ENCODE assay signal across 1 cellular context in the genomic region with DNA sequence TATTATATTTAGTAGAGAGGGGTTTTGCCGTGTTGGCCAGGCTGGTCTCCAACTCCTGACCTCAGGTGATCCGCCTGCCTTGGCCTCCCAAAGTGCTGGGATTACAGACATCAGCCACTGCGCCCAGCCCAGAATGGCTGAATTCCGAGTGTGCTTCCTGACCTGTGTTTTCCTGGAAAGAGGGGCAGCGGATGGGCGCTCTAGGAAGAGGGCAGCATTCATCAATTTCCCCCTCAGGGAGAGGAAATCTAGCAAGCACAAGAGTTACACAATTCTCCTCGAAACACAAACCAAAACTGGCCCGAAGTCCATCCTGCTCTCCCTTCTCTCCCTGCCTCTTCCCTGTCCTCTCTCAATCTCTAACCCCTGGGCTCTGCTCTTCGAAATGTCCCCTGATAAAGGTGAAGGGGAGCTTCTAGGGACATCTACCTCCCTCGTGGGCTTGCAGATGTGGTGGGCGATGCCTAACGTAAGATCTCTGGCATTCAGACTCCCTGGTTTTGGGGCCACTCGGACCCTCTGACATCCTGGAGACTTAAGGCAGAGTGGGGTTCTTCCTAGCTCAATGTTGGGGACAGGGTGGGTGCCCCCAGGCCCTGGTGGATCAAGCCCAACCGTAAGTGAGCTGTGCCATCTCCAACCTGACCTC.
TF ChIP-seq lines count a peak whose summit lies in the region.

No MANE protein-coding gene starts in this region.

TF ChIP-seq in HepG2, 621 proteins besides CTCF, POLR2A, EP300 and RAD21 (continued from another document and continues in another):
- TF ChIP-seq LCORL (IDR thresholded peaks at IDR 0.05) (peak; percentile 55; the same call in 1 of the 2 replicates), LCORL (CRISPR knock-in tag; IDR thresholded peaks at IDR 0.05) (peak; percentile 97), NFE2L1 (CRISPR knock-in tag; IDR thresholded peaks at IDR 0.05; ENCODE audit: borderline replicate concordance) (no peak), KDM1A (CRISPR knock-in tag; IDR thresholded peaks at IDR 0.05) (peak; percentile 54; the same call in 1 of the 2 replicates), ZSCAN31 (CRISPR knock-in tag; IDR thresholded peaks at IDR 0.05; ENCODE audit: low read depth) (no peak), NFKB2 (CRISPR knock-in tag; IDR thresholded peaks at IDR 0.05; ENCODE audit: borderline replicate concordance) (peak; percentile 59; the same call in 1 of the 2 replicates), ZNF720 (CRISPR knock-in tag; IDR thresholded peaks at IDR 0.05) (no peak), PLRG1 (conservative IDR thresholded peaks at IDR 0.05) (no peak), CHD2 (IDR thresholded peaks at IDR 0.05; ENCODE audit: low read depth, low read length) (no peak), KDM2A (CRISPR knock-in tag; IDR thresholded peaks at IDR 0.05; ENCODE audit: borderline replicate concordance, low read depth) (no peak; the same call in 1 of the 2 replicates), NAIF1 (CRISPR knock-in tag; IDR thresholded peaks at IDR 0.05; ENCODE audit: borderline replicate concordance) (no peak), RAD51 (IDR thresholded peaks at IDR 0.05; ENCODE audit: borderline replicate concordance) (no peak), KLF12 (CRISPR knock-in tag; IDR thresholded peaks at IDR 0.05; ENCODE audit: borderline replicate concordance) (no peak), ZFP41 (CRISPR knock-in tag; IDR thresholded peaks at IDR 0.05; ENCODE audit: borderline replicate concordance) (no peak), ZNF224 (CRISPR knock-in tag; IDR thresholded peaks at IDR 0.05) (0 out of 2 replicates have a peak, but pooled peaks have one; percentile 25), TARDBP (CRISPR knock-in tag; IDR thresholded peaks at IDR 0.05) (peak; percentile 81; the same call in 1 of the 2 replicates), ZNF317 (CRISPR knock-in tag; IDR thresholded peaks at IDR 0.05) (0 out of 2 replicates have a peak, but pooled peaks have one; percentile 45), TBX3 (IDR thresholded peaks at IDR 0.05; ENCODE audit: borderline replicate concordance) (no peak), ERF (CRISPR knock-in tag; IDR thresholded peaks at IDR 0.05) (peak; percentile 92), ZSCAN25 (CRISPR knock-in tag; IDR thresholded peaks at IDR 0.05) (peak; percentile 99), HMG20A (CRISPR knock-in tag; IDR thresholded peaks at IDR 0.05; ENCODE audit: borderline replicate concordance) (peak; percentile 74), BHLHE40 (IDR thresholded peaks at IDR 0.05; ENCODE audit: low read length) (no peak), GLI4 (CRISPR knock-in tag; IDR thresholded peaks at IDR 0.05; ENCODE audit: borderline replicate concordance) (no peak), CCDC6 (CRISPR knock-in tag; IDR thresholded peaks at IDR 0.05) (peak; percentile 58; the same call in 1 of the 2 replicates), SMC3 (IDR thresholded peaks at IDR 0.05; ENCODE audit: low read length) (no peak)
- TF ChIP-seq, protein P1, sequence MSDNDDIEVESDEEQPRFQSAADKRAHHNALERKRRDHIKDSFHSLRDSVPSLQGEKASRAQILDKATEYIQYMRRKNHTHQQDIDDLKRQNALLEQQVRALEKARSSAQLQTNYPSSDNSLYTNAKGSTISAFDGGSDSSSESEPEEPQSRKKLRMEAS (IDR thresholded peaks at IDR 0.05), result 0 out of 2 replicates have a peak, but pooled peaks have one; percentile 36
- TF ChIP-seq, protein P2, sequence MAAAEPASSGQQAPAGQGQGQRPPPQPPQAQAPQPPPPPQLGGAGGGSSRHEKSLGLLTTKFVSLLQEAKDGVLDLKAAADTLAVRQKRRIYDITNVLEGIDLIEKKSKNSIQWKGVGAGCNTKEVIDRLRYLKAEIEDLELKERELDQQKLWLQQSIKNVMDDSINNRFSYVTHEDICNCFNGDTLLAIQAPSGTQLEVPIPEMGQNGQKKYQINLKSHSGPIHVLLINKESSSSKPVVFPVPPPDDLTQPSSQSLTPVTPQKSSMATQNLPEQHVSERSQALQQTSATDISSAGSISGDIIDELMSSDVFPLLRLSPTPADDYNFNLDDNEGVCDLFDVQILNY (CRISPR knock-in tag; conservative IDR thresholded peaks at IDR 0.05), result no peak
- TF ChIP-seq, protein P3, sequence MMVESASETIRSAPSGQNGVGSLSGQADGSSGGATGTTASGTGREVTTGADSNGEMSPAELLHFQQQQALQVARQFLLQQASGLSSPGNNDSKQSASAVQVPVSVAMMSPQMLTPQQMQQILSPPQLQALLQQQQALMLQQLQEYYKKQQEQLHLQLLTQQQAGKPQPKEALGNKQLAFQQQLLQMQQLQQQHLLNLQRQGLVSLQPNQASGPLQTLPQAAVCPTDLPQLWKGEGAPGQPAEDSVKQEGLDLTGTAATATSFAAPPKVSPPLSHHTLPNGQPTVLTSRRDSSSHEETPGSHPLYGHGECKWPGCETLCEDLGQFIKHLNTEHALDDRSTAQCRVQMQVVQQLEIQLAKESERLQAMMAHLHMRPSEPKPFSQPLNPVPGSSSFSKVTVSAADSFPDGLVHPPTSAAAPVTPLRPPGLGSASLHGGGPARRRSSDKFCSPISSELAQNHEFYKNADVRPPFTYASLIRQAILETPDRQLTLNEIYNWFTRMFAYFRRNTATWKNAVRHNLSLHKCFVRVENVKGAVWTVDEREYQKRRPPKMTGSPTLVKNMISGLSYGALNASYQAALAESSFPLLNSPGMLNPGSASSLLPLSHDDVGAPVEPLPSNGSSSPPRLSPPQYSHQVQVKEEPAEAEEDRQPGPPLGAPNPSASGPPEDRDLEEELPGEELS (CRISPR knock-in tag; IDR thresholded peaks at IDR 0.05), result peak; percentile 83
- TF ChIP-seq, protein P4, sequence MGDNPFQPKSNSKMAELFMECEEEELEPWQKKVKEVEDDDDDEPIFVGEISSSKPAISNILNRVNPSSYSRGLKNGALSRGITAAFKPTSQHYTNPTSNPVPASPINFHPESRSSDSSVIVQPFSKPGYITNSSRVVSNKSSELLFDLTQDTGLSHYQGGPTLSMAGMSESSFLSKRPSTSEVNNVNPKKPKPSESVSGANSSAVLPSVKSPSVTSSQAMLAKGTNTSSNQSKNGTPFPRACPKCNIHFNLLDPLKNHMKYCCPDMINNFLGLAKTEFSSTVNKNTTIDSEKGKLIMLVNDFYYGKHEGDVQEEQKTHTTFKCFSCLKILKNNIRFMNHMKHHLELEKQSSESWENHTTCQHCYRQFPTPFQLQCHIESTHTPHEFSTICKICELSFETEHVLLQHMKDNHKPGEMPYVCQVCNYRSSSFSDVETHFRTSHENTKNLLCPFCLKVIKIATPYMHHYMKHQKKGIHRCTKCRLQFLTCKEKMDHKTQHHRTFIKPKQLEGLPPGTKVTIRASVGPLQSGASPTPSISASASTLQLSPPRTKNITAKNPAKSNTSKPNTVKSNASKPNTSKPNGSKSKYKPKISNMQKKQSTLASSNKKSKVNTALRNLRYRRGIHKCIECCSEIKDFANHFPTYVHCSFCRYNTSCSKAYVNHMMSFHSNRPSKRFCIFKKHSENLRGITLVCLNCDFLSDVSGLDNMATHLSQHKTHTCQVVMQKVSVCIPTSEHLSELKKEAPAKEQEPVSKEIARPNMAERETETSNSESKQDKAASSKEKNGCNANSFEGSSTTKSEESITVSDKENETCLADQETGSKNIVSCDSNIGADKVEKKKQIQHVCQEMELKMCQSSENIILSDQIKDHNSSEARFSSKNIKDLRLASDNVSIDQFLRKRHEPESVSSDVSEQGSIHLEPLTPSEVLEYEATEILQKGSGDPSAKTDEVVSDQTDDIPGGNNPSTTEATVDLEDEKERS (CRISPR knock-in tag; IDR thresholded peaks at IDR 0.05), result no peak
- TF ChIP-seq, protein P5, sequence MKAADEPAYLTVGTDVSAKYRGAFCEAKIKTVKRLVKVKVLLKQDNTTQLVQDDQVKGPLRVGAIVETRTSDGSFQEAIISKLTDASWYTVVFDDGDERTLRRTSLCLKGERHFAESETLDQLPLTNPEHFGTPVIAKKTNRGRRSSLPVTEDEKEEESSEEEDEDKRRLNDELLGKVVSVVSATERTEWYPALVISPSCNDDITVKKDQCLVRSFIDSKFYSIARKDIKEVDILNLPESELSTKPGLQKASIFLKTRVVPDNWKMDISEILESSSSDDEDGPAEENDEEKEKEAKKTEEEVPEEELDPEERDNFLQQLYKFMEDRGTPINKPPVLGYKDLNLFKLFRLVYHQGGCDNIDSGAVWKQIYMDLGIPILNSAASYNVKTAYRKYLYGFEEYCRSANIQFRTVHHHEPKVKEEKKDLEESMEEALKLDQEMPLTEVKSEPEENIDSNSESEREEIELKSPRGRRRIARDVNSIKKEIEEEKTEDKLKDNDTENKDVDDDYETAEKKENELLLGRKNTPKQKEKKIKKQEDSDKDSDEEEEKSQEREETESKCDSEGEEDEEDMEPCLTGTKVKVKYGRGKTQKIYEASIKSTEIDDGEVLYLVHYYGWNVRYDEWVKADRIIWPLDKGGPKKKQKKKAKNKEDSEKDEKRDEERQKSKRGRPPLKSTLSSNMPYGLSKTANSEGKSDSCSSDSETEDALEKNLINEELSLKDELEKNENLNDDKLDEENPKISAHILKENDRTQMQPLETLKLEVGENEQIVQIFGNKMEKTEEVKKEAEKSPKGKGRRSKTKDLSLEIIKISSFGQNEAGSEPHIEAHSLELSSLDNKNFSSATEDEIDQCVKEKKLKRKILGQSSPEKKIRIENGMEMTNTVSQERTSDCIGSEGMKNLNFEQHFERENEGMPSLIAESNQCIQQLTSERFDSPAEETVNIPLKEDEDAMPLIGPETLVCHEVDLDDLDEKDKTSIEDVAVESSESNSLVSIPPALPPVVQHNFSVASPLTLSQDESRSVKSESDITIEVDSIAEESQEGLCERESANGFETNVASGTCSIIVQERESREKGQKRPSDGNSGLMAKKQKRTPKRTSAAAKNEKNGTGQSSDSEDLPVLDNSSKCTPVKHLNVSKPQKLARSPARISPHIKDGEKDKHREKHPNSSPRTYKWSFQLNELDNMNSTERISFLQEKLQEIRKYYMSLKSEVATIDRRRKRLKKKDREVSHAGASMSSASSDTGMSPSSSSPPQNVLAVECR (CRISPR knock-in tag; IDR thresholded peaks at IDR 0.05; ENCODE audit: borderline replicate concordance), result peak; percentile 50; the same call in 1 of the 2 replicates
- TF ChIP-seq, protein P6, sequence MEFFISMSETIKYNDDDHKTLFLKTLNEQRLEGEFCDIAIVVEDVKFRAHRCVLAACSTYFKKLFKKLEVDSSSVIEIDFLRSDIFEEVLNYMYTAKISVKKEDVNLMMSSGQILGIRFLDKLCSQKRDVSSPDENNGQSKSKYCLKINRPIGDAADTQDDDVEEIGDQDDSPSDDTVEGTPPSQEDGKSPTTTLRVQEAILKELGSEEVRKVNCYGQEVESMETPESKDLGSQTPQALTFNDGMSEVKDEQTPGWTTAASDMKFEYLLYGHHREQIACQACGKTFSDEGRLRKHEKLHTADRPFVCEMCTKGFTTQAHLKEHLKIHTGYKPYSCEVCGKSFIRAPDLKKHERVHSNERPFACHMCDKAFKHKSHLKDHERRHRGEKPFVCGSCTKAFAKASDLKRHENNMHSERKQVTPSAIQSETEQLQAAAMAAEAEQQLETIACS (CRISPR knock-in tag; IDR thresholded peaks at IDR 0.05), result 0 out of 2 replicates have a peak, but pooled peaks have one; percentile 28
- TF ChIP-seq, protein P7, sequence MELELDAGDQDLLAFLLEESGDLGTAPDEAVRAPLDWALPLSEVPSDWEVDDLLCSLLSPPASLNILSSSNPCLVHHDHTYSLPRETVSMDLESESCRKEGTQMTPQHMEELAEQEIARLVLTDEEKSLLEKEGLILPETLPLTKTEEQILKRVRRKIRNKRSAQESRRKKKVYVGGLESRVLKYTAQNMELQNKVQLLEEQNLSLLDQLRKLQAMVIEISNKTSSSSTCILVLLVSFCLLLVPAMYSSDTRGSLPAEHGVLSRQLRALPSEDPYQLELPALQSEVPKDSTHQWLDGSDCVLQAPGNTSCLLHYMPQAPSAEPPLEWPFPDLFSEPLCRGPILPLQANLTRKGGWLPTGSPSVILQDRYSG (CRISPR knock-in tag; IDR thresholded peaks at IDR 0.05), result no peak
- TF ChIP-seq, protein P8, sequence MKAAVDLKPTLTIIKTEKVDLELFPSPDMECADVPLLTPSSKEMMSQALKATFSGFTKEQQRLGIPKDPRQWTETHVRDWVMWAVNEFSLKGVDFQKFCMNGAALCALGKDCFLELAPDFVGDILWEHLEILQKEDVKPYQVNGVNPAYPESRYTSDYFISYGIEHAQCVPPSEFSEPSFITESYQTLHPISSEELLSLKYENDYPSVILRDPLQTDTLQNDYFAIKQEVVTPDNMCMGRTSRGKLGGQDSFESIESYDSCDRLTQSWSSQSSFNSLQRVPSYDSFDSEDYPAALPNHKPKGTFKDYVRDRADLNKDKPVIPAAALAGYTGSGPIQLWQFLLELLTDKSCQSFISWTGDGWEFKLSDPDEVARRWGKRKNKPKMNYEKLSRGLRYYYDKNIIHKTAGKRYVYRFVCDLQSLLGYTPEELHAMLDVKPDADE (CRISPR knock-in tag; IDR thresholded peaks at IDR 0.05), result no peak
- TF ChIP-seq, protein P9, sequence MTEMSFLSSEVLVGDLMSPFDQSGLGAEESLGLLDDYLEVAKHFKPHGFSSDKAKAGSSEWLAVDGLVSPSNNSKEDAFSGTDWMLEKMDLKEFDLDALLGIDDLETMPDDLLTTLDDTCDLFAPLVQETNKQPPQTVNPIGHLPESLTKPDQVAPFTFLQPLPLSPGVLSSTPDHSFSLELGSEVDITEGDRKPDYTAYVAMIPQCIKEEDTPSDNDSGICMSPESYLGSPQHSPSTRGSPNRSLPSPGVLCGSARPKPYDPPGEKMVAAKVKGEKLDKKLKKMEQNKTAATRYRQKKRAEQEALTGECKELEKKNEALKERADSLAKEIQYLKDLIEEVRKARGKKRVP (CRISPR knock-in tag; IDR thresholded peaks at IDR 0.05), result no peak; a peak in 1 of 4 replicates
- TF ChIP-seq, protein P10, sequence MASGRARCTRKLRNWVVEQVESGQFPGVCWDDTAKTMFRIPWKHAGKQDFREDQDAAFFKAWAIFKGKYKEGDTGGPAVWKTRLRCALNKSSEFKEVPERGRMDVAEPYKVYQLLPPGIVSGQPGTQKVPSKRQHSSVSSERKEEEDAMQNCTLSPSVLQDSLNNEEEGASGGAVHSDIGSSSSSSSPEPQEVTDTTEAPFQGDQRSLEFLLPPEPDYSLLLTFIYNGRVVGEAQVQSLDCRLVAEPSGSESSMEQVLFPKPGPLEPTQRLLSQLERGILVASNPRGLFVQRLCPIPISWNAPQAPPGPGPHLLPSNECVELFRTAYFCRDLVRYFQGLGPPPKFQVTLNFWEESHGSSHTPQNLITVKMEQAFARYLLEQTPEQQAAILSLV (CRISPR knock-in tag; IDR thresholded peaks at IDR 0.05; ENCODE audit: borderline replicate concordance), result 0 out of 2 replicates have a peak, but pooled peaks have one; percentile 68
- TF ChIP-seq, protein P11, sequence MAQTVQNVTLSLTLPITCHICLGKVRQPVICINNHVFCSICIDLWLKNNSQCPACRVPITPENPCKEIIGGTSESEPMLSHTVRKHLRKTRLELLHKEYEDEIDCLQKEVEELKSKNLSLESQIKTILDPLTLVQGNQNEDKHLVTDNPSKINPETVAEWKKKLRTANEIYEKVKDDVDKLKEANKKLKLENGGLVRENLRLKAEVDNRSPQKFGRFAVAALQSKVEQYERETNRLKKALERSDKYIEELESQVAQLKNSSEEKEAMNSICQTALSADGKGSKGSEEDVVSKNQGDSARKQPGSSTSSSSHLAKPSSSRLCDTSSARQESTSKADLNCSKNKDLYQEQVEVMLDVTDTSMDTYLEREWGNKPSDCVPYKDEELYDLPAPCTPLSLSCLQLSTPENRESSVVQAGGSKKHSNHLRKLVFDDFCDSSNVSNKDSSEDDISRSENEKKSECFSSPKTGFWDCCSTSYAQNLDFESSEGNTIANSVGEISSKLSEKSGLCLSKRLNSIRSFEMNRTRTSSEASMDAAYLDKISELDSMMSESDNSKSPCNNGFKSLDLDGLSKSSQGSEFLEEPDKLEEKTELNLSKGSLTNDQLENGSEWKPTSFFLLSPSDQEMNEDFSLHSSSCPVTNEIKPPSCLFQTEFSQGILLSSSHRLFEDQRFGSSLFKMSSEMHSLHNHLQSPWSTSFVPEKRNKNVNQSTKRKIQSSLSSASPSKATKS (CRISPR knock-in tag; IDR thresholded peaks at IDR 0.05), result no peak
